ENCODE assay signal across 34 cellular contexts in genomic region chr10:114279886-114280644, GRCh38. TPM values are rescaled to one million over a fixed set of nuclear protein-coding genes. Genes with fewer than 3 reads are reported as not detected.
A peak's percentile ranks its signal among the peaks of the same experiment; 100 is the strongest.
DNase-seq lines count a peak whose midpoint lies in the region; ATAC-seq and TF ChIP-seq lines count a peak whose summit lies in the region.
"Had no signal": no experiment of that assay in that cellular context is flagged by ENCODE, and none has a peak within 500 bp of the region (broad histone marks: within the 10 kb centered on the region; RNA-seq: fewer than 3 reads in every experiment).

No MANE protein-coding gene starts in this region.

- no peak for TF ChIP-seq POLR2A in stomach (IDR thresholded peaks at IDR 0.05)

- no peaks in the 10 kb centered on the region for H3K4me1 Mint-ChIP-seq in glutamatergic neuron (ENCODE audit: low read depth, unreplicated experiment)
- H3K4me1 Mint-ChIP-seq in CD4-positive, alpha-beta T cell (ENCODE audit: low read depth) = no peaks in the 10 kb centered on the region
- H3K4me1 Mint-ChIP-seq: CD4-positive, CD25-positive, alpha-beta regulatory T cell; memory B cell; stimulated activated naive CD8-positive, alpha-beta T cell treated with anti-CD3 and anti-CD28 coated beads, Interleukin-15, amount 100 ng/mL, for 72 hours had no signal

- peaks cover 1% of the 10 kb centered on the region for H3K9me3 Mint-ChIP-seq in glutamatergic neuron (ENCODE audit: unreplicated experiment)
- H3K9me3 Mint-ChIP-seq in CD4-positive, alpha-beta T cell = no peaks in the 10 kb centered on the region
- H3K9me3 Mint-ChIP-seq: activated T-cell treated with anti-CD3 and anti-CD28 coated beads, Interleukin-2, amount 50 U/mL, for 72 hours; CD4-positive, CD25-positive, alpha-beta regulatory T cell; IgD-negative memory B cell; memory B cell; stimulated activated naive CD8-positive, alpha-beta T cell treated with anti-CD3 and anti-CD28 coated beads, Interleukin-15, amount 100 ng/mL, for 72 hours had no signal

- H3K4me1 ChIP-seq in stomach = peaks cover 7 to 13% (median 9%) of the 10 kb centered on the region in 4 donors
- H3K4me1 ChIP-seq: adrenal gland, gastroesophageal sphincter, pancreas, thyroid gland had no signal

- TF ChIP-seq CTCF in RWPE1 (conservative IDR thresholded peaks at IDR 0.05; ENCODE audit: low read depth) (no peak), glutamatergic neuron (IDR thresholded peaks at IDR 0.05; ENCODE audit: partially characterized antibody, unreplicated experiment) (no peak), stomach (IDR thresholded peaks at IDR 0.05) (peak in 1 of 7 experiments; percentile 14)
- TF ChIP-seq CTCF in CD4-positive, alpha-beta T cell (IDR thresholded peaks at IDR 0.05) = no peak

- POLR2A ChIA-PET in RWPE1 (lab: Yijun Ruan, JAX; ENCODE audit: low non-redundant PET) = interaction anchor here (0.6 kb wide), 1 partner anchor 91 kb away, joined by 3 read pairs; no protein-coding TSS in a partner anchor
- POLR2A ChIA-PET in CD4-positive, alpha-beta T cell (lab: Charles Lee) = no interaction called here

- H3K36me3 ChIP-seq in stomach = no peaks in the 10 kb centered on the region
- H3K36me3 ChIP-seq: adrenal gland, gastroesophageal sphincter, pancreas, thyroid gland had no signal

- peak; percentile 66 for DNase-seq in RWPE1 (ENCODE audit: low spot score)
- no peak for DNase-seq in glutamatergic neuron
- DNase-seq in stomach = peak; percentile 31
- DNase-seq in DMS53 (lab: John Stamatoyannopoulos, UW) = no peak
- no peak for DNase-seq in CD4-positive, alpha-beta T cell
- DNase-seq: activated CD4-positive, alpha-beta T cell treated with anti-CD3 and anti-CD28 coated beads, Interleukin-2, amount 50 U/mL, for 4 hours; activated naive CD4-positive, alpha-beta T cell treated with Interleukin-2 at 50 U/mL for 16 hours; activated T-cell treated with anti-CD3 and anti-CD28 coated beads, Interleukin-2, amount 50 U/mL, for 72 hours; adrenal gland; CD4-positive, CD25-positive, alpha-beta regulatory T cell; cerebellar nuclear complex; GM23248; hippocampal formation; left colon; NCI-H1092 treated with DMSO at 0.1 percent for 48 hours; NCI-H1694 treated with DMSO at 0.1 percent for 48 hours; NCI-H82; pancreas; right cardiac atrium; stimulated activated CD8-positive, alpha-beta memory T cell treated with anti-CD3 and anti-CD28 coated beads, Interleukin-4, amount 100 ng/mL, for 48 hours; stimulated activated naive CD8-positive, alpha-beta T cell treated with anti-CD3 and anti-CD28 coated beads, Interleukin-15, amount 100 ng/mL, for 72 hours; thyroid gland had no signal

- H3K4me3 Mint-ChIP-seq in glutamatergic neuron (ENCODE audit: unreplicated experiment) = no peak overlapping the region
- H3K4me3 Mint-ChIP-seq in CD4-positive, alpha-beta T cell = no peak overlapping the region
- H3K4me3 Mint-ChIP-seq: activated T-cell treated with anti-CD3 and anti-CD28 coated beads, Interleukin-2, amount 50 U/mL, for 72 hours; CD4-positive, CD25-positive, alpha-beta regulatory T cell; IgD-negative memory B cell; memory B cell; stimulated activated naive CD8-positive, alpha-beta T cell treated with anti-CD3 and anti-CD28 coated beads, Interleukin-15, amount 100 ng/mL, for 72 hours had no signal

- TF ChIP-seq EP300 in Ishikawa (IDR thresholded peaks at IDR 0.05; ENCODE audit: borderline replicate concordance) (no peak), stomach (IDR thresholded peaks at IDR 0.05) (no peak)

- CTCF ChIA-PET in RWPE1 (lab: Yijun Ruan, JAX) = interaction anchor here (0.7 kb wide), 1 partner anchor 35 kb away, joined by 3 read pairs; no protein-coding TSS in a partner anchor
- CTCF ChIA-PET in CD4-positive, alpha-beta T cell (lab: Charles Lee) = no interaction called here

- peaks cover 0 to 12% (median 0%) of the 10 kb centered on the region in 3 donors for H3K27me3 ChIP-seq in stomach
- no peaks in the 10 kb centered on the region for H3K27me3 ChIP-seq in CD4-positive, alpha-beta T cell (ENCODE audit: control insufficient read depth, insufficient read depth, low read length)
- H3K27me3 ChIP-seq: pancreas, thyroid gland had no signal

- H3K27me3 Mint-ChIP-seq in glutamatergic neuron (ENCODE audit: unreplicated experiment) = peaks cover 5% of the 10 kb centered on the region
- no peaks in the 10 kb centered on the region for H3K27me3 Mint-ChIP-seq in CD4-positive, alpha-beta T cell

- H3K27ac Mint-ChIP-seq in glutamatergic neuron (ENCODE audit: unreplicated experiment) = peak overlapping the region; percentile 31
- no peak overlapping the region for H3K27ac Mint-ChIP-seq in CD4-positive, alpha-beta T cell
- H3K27ac Mint-ChIP-seq: activated T-cell treated with anti-CD3 and anti-CD28 coated beads, Interleukin-2, amount 50 U/mL, for 72 hours; CD4-positive, CD25-positive, alpha-beta regulatory T cell; IgD-negative memory B cell; memory B cell had no signal

- no peaks in the 10 kb centered on the region for H3K36me3 Mint-ChIP-seq in glutamatergic neuron (ENCODE audit: unreplicated experiment)
- no peaks in the 10 kb centered on the region for H3K36me3 Mint-ChIP-seq in CD4-positive, alpha-beta T cell (ENCODE audit: low read depth)
- H3K36me3 Mint-ChIP-seq: CD4-positive, CD25-positive, alpha-beta regulatory T cell; memory B cell had no signal

- H3K9me3 ChIP-seq in stomach = no peaks in the 10 kb centered on the region
- no peaks in the 10 kb centered on the region for H3K9me3 ChIP-seq in CD4-positive, alpha-beta T cell (ENCODE audit: control insufficient read depth, low read length)
- H3K9me3 ChIP-seq: adrenal gland, gastroesophageal sphincter, pancreas, thyroid gland had no signal

- 40 to 65% (median 50%) methylated on average over 9 of the region's 9 CpGs for WGBS in stomach, 5 donors

- TF ChIP-seq RAD21 in Ishikawa (IDR thresholded peaks at IDR 0.05; ENCODE audit: low read depth) = peak; percentile 37; the same call in 1 of the 2 replicates

- ATAC-seq in GM21423 (IDR thresholded peaks at IDR 0.05; ENCODE audit: unreplicated experiment) = no peak
- ATAC-seq in CD4-positive, alpha-beta T cell (ENCODE audit: poor library complexity) = no peak
- ATAC-seq: activated CD4-positive, CD25-positive, alpha-beta regulatory T cell treated with anti-CD3 and anti-CD28 coated beads, Interleukin-2, amount 50 U/mL, for 24 hours; activated T-cell treated with anti-CD3 and anti-CD28 coated beads, Interleukin-2, amount 50 U/mL, for 72 hours; gastroesophageal sphincter; right cardiac atrium; stimulated activated naive CD8-positive, alpha-beta T cell treated with anti-CD3 and anti-CD28 coated beads, Interleukin-15, amount 100 ng/mL, for 72 hours had no signal

- no peak overlapping the region for H3K27ac ChIP-seq in RWPE1
- peak overlapping the region; percentile 10 to 40 (median 28) for H3K27ac ChIP-seq in stomach
- no peak overlapping the region for H3K27ac ChIP-seq in CD4-positive, alpha-beta T cell (ENCODE audit: low read depth, low read length)
- H3K27ac ChIP-seq: adrenal gland, gastroesophageal sphincter, GM23248, pancreas, SK-N-MC, thyroid gland had no signal

- intact Hi-C loops in stomach (cut with DNase I; ENCODE audit: low total_unique reads) = no loop called here
- intact Hi-C loops in CD4-positive, alpha-beta T cell (cut with DNase I, micrococcal nuclease) = no loop called here

- H3K4me3 ChIP-seq in stomach = no peak overlapping the region
- H3K4me3 ChIP-seq: adrenal gland, gastroesophageal sphincter, GM23248, pancreas, SK-N-MC, thyroid gland had no signal

TF ChIP-seq in Ishikawa, 13 proteins besides CTCF, POLR2A, EP300 and RAD21:
- peak; percentile 40; the same call in 1 of the 2 replicates for TF ChIP-seq MAX (IDR thresholded peaks at IDR 0.05)
- no peak for TF ChIP-seq ZBTB7A (IDR thresholded peaks at IDR 0.05; ENCODE audit: low read depth)

RNA-seq across cellular contexts. Expression of gene VWA2, which starts 41.0 kb away (rescaled TPM):
- not detected for total RNA-seq in glutamatergic neuron (ENCODE audit: unreplicated experiment)
- 10 to 100 TPM in 2 of 5 donors, 1 to 10 TPM in 3; 2.3 to 20.7 (median 6.4) TPM for total RNA-seq in stomach
- polyA plus RNA-seq in stomach = 1 to 10 TPM in 2 of 3 donors, under 1 TPM in 1; 0.46 to 6.2 (median 1.5) TPM
- not detected for total RNA-seq in CD4-positive, alpha-beta T cell
- total RNA-seq: activated T-cell treated with anti-CD3 and anti-CD28 coated beads, Interleukin-2, amount 50 U/mL, for 72 hours; dermis microvascular lymphatic vessel endothelial cell; GM23248; NCI-H460; right cardiac atrium; RPMI7951; T-helper 1 cell treated with Interleukin-12 subunit alpha and Interleukin-12 subunit beta and Interleukin-4 antibody, amounts not matched to agents 30 ng/mL and 1 ng/mL, for 36 hours had no signal
- polyA plus RNA-seq: adrenal gland; CD4-positive, CD25-positive, alpha-beta regulatory T cell; GM23248; IgD-negative memory B cell; neural cell; right cardiac atrium had no signal

Comparison
In these comparisons a context has a peak if more than half of its experiments do, and no peak if none do; other contexts are left out.
1. DNase-seq: peak in RWPE1 (single experiment) and stomach (single experiment); none in glutamatergic neuron (single experiment), DMS53 (single experiment) and CD4-positive, alpha-beta T cell (0 of 10).
2. H3K27ac ChIP-seq: peak in stomach (5 of 5); none in RWPE1 (single experiment) and CD4-positive, alpha-beta T cell (single experiment).